ENCODE assay signal across 19 cellular contexts in genomic region chr20:46305973-46306360, GRCh38. TPM values are rescaled to one million over a fixed set of nuclear protein-coding genes. Genes with fewer than 3 reads are reported as not detected.
DNase-seq lines count a peak whose midpoint lies in the region; ATAC-seq, FAIRE-seq and TF ChIP-seq lines count a peak whose summit lies in the region.
"Had no signal": no experiment of that assay in that cellular context is flagged by ENCODE, and none has a peak within 500 bp of the region (broad histone marks: within the 10 kb centered on the region; RNA-seq: fewer than 3 reads in every experiment).

No MANE protein-coding gene starts in this region.

- TF ChIP-seq CTCF in left ventricle myocardium inferior (IDR thresholded peaks at IDR 0.05; ENCODE audit: borderline replicate concordance) (no peak), VCaP (conservative IDR thresholded peaks at IDR 0.05) (no peak), pancreas (IDR thresholded peaks at IDR 0.05) (no peak)

- FAIRE-seq in pancreas (lab: Jason Lieb, UNC), result no peak
- FAIRE-seq: GM19239 had no signal

- DNase-seq in left ventricle myocardium inferior (no peak), cardiac septum (ENCODE audit: low spot score) (no peak), pancreas (no peak), UCSD-AML1 (lab: John Stamatoyannopoulos, UW; ENCODE audit: unreplicated experiment) (no peak), medulla oblongata (ENCODE audit: extremely low spot score) (no peak)
- DNase-seq in central memory CD8-positive, alpha-beta T cell (ENCODE audit: low spot score in 2 of 2), result no peak
- DNase-seq: 8988T; AML-193; Caco-2; CD8-positive, alpha-beta memory T cell; DND-41; GF-D8; HCEC 1CT; HFFc6 had no signal

- intact Hi-C loops in left ventricle myocardium inferior (cut with micrococcal nuclease), result no loop called here
- intact Hi-C loops in cardiac septum (cut with DNase I), result no loop called here
- intact Hi-C loops in pancreas (cut with DNase I), result loop anchor here in 1 of 3 donors (5.0 kb wide), 1 partner anchor 41 kb away; no protein-coding TSS in a partner anchor

- H3K4me1 Mint-ChIP-seq in central memory CD8-positive, alpha-beta T cell, result peaks cover 8% of the 10 kb centered on the region

- peaks cover 43% of the 10 kb centered on the region for H3K4me1 ChIP-seq in left ventricle myocardium inferior
- peaks cover 12 to 13% (median 13%) of the 10 kb centered on the region in 3 donors for H3K4me1 ChIP-seq in pancreas

- H3K27me3 ChIP-seq in left ventricle myocardium inferior (ENCODE audit: low read depth) (peaks cover 100% of the 10 kb centered on the region), pancreas (no peaks in the 10 kb centered on the region)

- peak overlapping the region; percentile 79 for H3K27ac ChIP-seq in left ventricle myocardium inferior (replicated peaks)
- H3K27ac ChIP-seq in VCaP, result peak overlapping the region; percentile 8; the same call in 1 of the 2 replicates
- peak overlapping the region in 2 of 4 donors; percentile 73 to 81 for H3K27ac ChIP-seq in pancreas
- H3K27ac ChIP-seq: BLaER1 had no signal

- WGBS in pancreas, 2 donors, result 46% methylated on average over 9 of the region's 9 CpGs

- no peak for ATAC-seq in central memory CD8-positive, alpha-beta T cell (replicated peaks; ENCODE audit: extremely low read depth, poor library complexity, severe bottlenecking)
- ATAC-seq in pancreas (peak in 3 of 4 donors; percentile 3 to 27 (median 11)), GM21526 (IDR thresholded peaks at IDR 0.05; ENCODE audit: low FRiP score, unreplicated experiment) (no peak)

- peak overlapping the region; percentile 55 for H3K4me3 Mint-ChIP-seq in central memory CD8-positive, alpha-beta T cell
- H3K4me3 Mint-ChIP-seq: HFFc6 had no signal

- no peak overlapping the region for H3K4me3 ChIP-seq in left ventricle myocardium inferior
- H3K4me3 ChIP-seq in pancreas, result no peak overlapping the region
- H3K4me3 ChIP-seq: BLaER1 had no signal

- H3K27me3 Mint-ChIP-seq in central memory CD8-positive, alpha-beta T cell, result peaks cover 66% of the 10 kb centered on the region

- H3K9me3 Mint-ChIP-seq in central memory CD8-positive, alpha-beta T cell, result no peaks in the 10 kb centered on the region
- H3K9me3 Mint-ChIP-seq: CD8-positive, alpha-beta memory T cell; HFFc6 had no signal

- H3K36me3 ChIP-seq in left ventricle myocardium inferior (no peaks in the 10 kb centered on the region), pancreas (no peaks in the 10 kb centered on the region)
- H3K36me3 ChIP-seq: BLaER1 had no signal

- H3K9me3 ChIP-seq in left ventricle myocardium inferior (replicated peaks) (no peaks in the 10 kb centered on the region), pancreas (no peaks in the 10 kb centered on the region)
- H3K9me3 ChIP-seq: BLaER1, Caco-2 had no signal

- no peak overlapping the region for H3K27ac Mint-ChIP-seq in central memory CD8-positive, alpha-beta T cell (ENCODE audit: low read depth)
- H3K27ac Mint-ChIP-seq: CD8-positive, alpha-beta memory T cell; HFFc6 had no signal

- H3K36me3 Mint-ChIP-seq in central memory CD8-positive, alpha-beta T cell (ENCODE audit: insufficient read depth), result no peaks in the 10 kb centered on the region
- H3K36me3 Mint-ChIP-seq: CD8-positive, alpha-beta memory T cell had no signal

RNA-seq across cellular contexts. Expression of gene CDH22, which starts 2.3 kb away (rescaled TPM):
- 2.3 TPM for total RNA-seq in left ventricle myocardium inferior
- 0.83 TPM for total RNA-seq in cardiac septum
- total RNA-seq in pancreas, result 1 to 10 TPM in 5 of 6 donors, under 1 TPM in 1; 0.97 to 5.3 (median 2.3) TPM
- 10 to 100 TPM in 1 of 2 donors, 1 to 10 TPM in 1; 3.7 to 11.9 TPM for polyA plus RNA-seq in pancreas
- total RNA-seq: CD8-positive, alpha-beta memory T cell; H4; HFFc6 had no signal
- polyA plus RNA-seq: CD8-positive, alpha-beta memory T cell had no signal

Comparison
In these comparisons a context has a peak if more than half of its experiments do, and no peak if none do; other contexts are left out.
1. ATAC-seq: peak in pancreas (3 of 4); none in central memory CD8-positive, alpha-beta T cell (single experiment) and GM21526 (single experiment).